8 cellular contexts compared by ENCODE assay signal in genomic region chr3:172106989-172107388, GRCh38.
A peak's percentile ranks its signal among the peaks of the same experiment; 100 is the strongest.
DNase-seq lines count a peak whose midpoint lies in the region; ATAC-seq and TF ChIP-seq lines count a peak whose summit lies in the region.

No MANE protein-coding gene starts in this region.

- H3K36me3 Mint-ChIP-seq in CD8-positive, alpha-beta T cell = no peaks in the 10 kb centered on the region
- peaks cover 14% of the 10 kb centered on the region for H3K36me3 Mint-ChIP-seq in activated CD4-positive, alpha-beta memory T cell treated with anti-CD3 and anti-CD28 coated beads, Interleukin-2, amount 10 ng/mL, durations not matched to agents 7 days and 5 days (ENCODE audit: low read depth)
- peaks cover 20% of the 10 kb centered on the region for H3K36me3 Mint-ChIP-seq in endothelial cell (ENCODE audit: low read depth, unreplicated experiment)

- H3K36me3 ChIP-seq in CD8-positive, alpha-beta T cell (ENCODE audit: insufficient read depth, low read length) = no peaks in the 10 kb centered on the region

- no peaks in the 10 kb centered on the region for H3K27me3 Mint-ChIP-seq in CD8-positive, alpha-beta T cell (ENCODE audit: low read depth)
- peaks cover 2% of the 10 kb centered on the region for H3K27me3 Mint-ChIP-seq in activated CD4-positive, alpha-beta memory T cell treated with anti-CD3 and anti-CD28 coated beads, Interleukin-2, amount 10 ng/mL, durations not matched to agents 7 days and 5 days
- H3K27me3 Mint-ChIP-seq in endothelial cell (ENCODE audit: unreplicated experiment) = no peaks in the 10 kb centered on the region

- TF ChIP-seq CTCF in CD8-positive, alpha-beta T cell (IDR thresholded peaks at IDR 0.05) = no peak
- TF ChIP-seq CTCF in endothelial cell (IDR thresholded peaks at IDR 0.05; ENCODE audit: unreplicated experiment) = no peak

- intact Hi-C loops in CD8-positive, alpha-beta T cell (cut with DNase I, micrococcal nuclease) = loop anchor here (1.0 to 10.0 kb wide), 5 partner anchors 14 to 1200 kb away; partner anchors contain the start of genes FNDC3B (in 2 of the 2), ECT2 (in 1 of the 2), EIF5A2 (in 1 of the 2) and TNIK (in 1 of the 2)
- intact Hi-C loops in cardiac septum (cut with DNase I) = no loop called here

- H3K9me3 ChIP-seq in CD8-positive, alpha-beta T cell (ENCODE audit: low read length) = no peaks in the 10 kb centered on the region

- H3K4me3 ChIP-seq in CD8-positive, alpha-beta T cell (ENCODE audit: low read depth, low read length) = peak overlapping the region; percentile 28

- no peaks in the 10 kb centered on the region for H3K9me3 Mint-ChIP-seq in CD8-positive, alpha-beta T cell
- H3K9me3 Mint-ChIP-seq in activated CD4-positive, alpha-beta memory T cell treated with anti-CD3 and anti-CD28 coated beads, Interleukin-2, amount 10 ng/mL, durations not matched to agents 7 days and 5 days = no peaks in the 10 kb centered on the region
- no peaks in the 10 kb centered on the region for H3K9me3 Mint-ChIP-seq in endothelial cell (ENCODE audit: unreplicated experiment)

- peak; percentile 56 for ATAC-seq in CD8-positive, alpha-beta T cell
- ATAC-seq in GM21619 (IDR thresholded peaks at IDR 0.05; ENCODE audit: unreplicated experiment) = peak; percentile 38

- peak overlapping the region; percentile 85 for H3K27ac Mint-ChIP-seq in CD8-positive, alpha-beta T cell
- peak overlapping the region; percentile 94 for H3K27ac Mint-ChIP-seq in activated CD4-positive, alpha-beta memory T cell treated with anti-CD3 and anti-CD28 coated beads, Interleukin-2, amount 10 ng/mL, durations not matched to agents 7 days and 5 days
- H3K27ac Mint-ChIP-seq in endothelial cell (ENCODE audit: unreplicated experiment) = no peak overlapping the region

- peaks cover 81% of the 10 kb centered on the region for H3K4me1 Mint-ChIP-seq in CD8-positive, alpha-beta T cell (ENCODE audit: low read depth)
- peaks cover 74% of the 10 kb centered on the region for H3K4me1 Mint-ChIP-seq in activated CD4-positive, alpha-beta memory T cell treated with anti-CD3 and anti-CD28 coated beads, Interleukin-2, amount 10 ng/mL, durations not matched to agents 7 days and 5 days
- H3K4me1 Mint-ChIP-seq in endothelial cell (ENCODE audit: unreplicated experiment) = peaks cover 70% of the 10 kb centered on the region

- H3K27ac ChIP-seq in CD8-positive, alpha-beta T cell (ENCODE audit: low read depth, low read length) = peak overlapping the region; percentile 41

- peak; percentile 35 to 78 (median 57) for DNase-seq in CD8-positive, alpha-beta T cell
- DNase-seq in Kasumi-1 (lab: John Stamatoyannopoulos, UW) (peak; percentile 87), cardiac septum (ENCODE audit: low spot score) (peak; percentile 78), NCI-H2081 (lab: John Stamatoyannopoulos, UW) (no peak), endothelial cell (ENCODE audit: low spot score) (no peak)
- peak; percentile 83 for DNase-seq in activated CD4-positive, alpha-beta memory T cell treated with anti-CD3 and anti-CD28 coated beads, Interleukin-2, amount 10 ng/mL, durations not matched to agents 7 days and 5 days
- DNase-seq in stimulated activated CD4-positive, alpha-beta T cell treated with anti-CD3 and anti-CD28 coated beads, Interleukin-4, amount 100 ng/mL, for 24 hours = peak; percentile 63

- POLR2A ChIA-PET in CD8-positive, alpha-beta T cell (lab: Charles Lee) = interaction anchor here (0.6 to 2.2 kb wide), 9 partner anchors 12 to 174 kb away, joined by 3 to 6 read pairs (median 4); no protein-coding TSS in a partner anchor
- POLR2A ChIA-PET in activated CD4-positive, alpha-beta memory T cell treated with anti-CD3 and anti-CD28 coated beads, Interleukin-2, amount 10 ng/mL, durations not matched to agents 7 days and 5 days (lab: Charles Lee) = interaction anchor here (0.6 to 5.9 kb wide), 19 partner anchors 10 to 225 kb away, joined by 3 to 57 read pairs (median 5); partner anchors contain the start of gene FNDC3B

- H3K4me3 Mint-ChIP-seq in CD8-positive, alpha-beta T cell = peak overlapping the region; percentile 70
- peak overlapping the region; percentile 67 for H3K4me3 Mint-ChIP-seq in activated CD4-positive, alpha-beta memory T cell treated with anti-CD3 and anti-CD28 coated beads, Interleukin-2, amount 10 ng/mL, durations not matched to agents 7 days and 5 days
- no peak overlapping the region for H3K4me3 Mint-ChIP-seq in endothelial cell (ENCODE audit: unreplicated experiment)

- no peaks in the 10 kb centered on the region for H3K27me3 ChIP-seq in CD8-positive, alpha-beta T cell (ENCODE audit: insufficient read depth, low read length)

- CTCF ChIA-PET in CD8-positive, alpha-beta T cell (lab: Charles Lee) = interaction anchor here (1.0 to 1.9 kb wide), 3 partner anchors 62 to 226 kb away, joined by 3 to 8 read pairs (median 3); no protein-coding TSS in a partner anchor
- CTCF ChIA-PET in activated CD4-positive, alpha-beta memory T cell treated with anti-CD3 and anti-CD28 coated beads, Interleukin-2, amount 10 ng/mL, durations not matched to agents 7 days and 5 days (lab: Charles Lee) = interaction anchor here (0.5 to 3.0 kb wide), 14 partner anchors 12 to 486 kb away, joined by 3 to 18 read pairs (median 4); partner anchors contain the start of gene FNDC3B

- peaks cover 74% of the 10 kb centered on the region for H3K4me1 ChIP-seq in CD8-positive, alpha-beta T cell (ENCODE audit: insufficient read depth, low read length)

Comparison
In these comparisons a context has a peak if more than half of its experiments do, and no peak if none do; other contexts are left out.
1. DNase-seq: peak in CD8-positive, alpha-beta T cell (7 of 7), Kasumi-1 (2 of 2), activated CD4-positive, alpha-beta memory T cell treated with anti-CD3 and anti-CD28 coated beads, Interleukin-2, amount 10 ng/mL, durations not matched to agents 7 days and 5 days (single experiment), cardiac septum (single experiment) and stimulated activated CD4-positive, alpha-beta T cell treated with anti-CD3 and anti-CD28 coated beads, Interleukin-4, amount 100 ng/mL, for 24 hours (single experiment); none in NCI-H2081 (0 of 2) and endothelial cell (single experiment).